Comparison of ENCODE assay signal across 33 cellular contexts in the genomic region with DNA sequence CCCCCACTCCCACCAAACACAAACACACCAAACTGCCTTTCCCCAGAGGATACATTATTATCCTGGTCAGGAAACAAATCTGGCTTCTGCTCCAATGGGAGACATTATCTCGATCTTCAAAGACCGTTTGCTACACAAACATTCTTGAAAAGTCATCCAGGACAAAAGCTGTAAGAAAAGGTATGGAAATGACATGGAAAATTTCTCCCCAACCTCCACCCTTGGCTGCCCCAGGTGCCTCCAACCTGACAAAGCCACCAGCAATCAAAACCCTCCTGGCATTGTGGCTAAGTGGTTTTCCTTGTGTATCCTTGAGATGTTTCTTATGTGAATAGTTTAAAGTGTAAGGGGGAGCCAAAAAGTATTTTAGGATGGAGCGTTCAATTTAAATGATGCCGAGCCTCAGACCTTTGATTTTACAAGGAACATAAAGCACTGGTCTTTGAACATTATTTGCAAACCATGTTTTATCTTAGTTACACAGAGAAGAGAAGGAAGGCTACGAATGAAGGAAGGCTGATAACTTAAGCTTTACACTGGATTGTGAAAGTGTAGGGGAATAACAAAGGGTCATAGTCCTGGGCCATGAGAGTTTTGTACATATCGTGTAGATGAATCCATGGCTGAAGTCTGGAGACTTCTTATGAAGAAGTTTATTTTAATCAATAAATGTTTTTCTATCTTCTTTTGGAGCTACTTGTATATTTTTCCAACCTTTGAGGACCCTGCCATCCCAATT.
"Had no signal": no experiment of that assay in that cellular context is flagged by ENCODE, and none has a peak within 500 bp of the region (broad histone marks: within the 10 kb centered on the region; RNA-seq: fewer than 3 reads in every experiment).

No MANE protein-coding gene starts in this region.

- H3K4me3 ChIP-seq: MG63, PC-9, SJCRH30, SK-N-MC had no signal

- H3K4me2 ChIP-seq: PC-9 had no signal

- H2AFZ ChIP-seq: PC-9 had no signal

- H3K9me3 ChIP-seq: MG63 had no signal

- FAIRE-seq: RCC 7860 had no signal

- DNase-seq: Kasumi-1, KG1, MG63, NCI-H1048, NCI-H1092 treated with DMSO at 0.1 percent for 48 hours, NCI-H1105 treated with DMSO at 0.1 percent for 48 hours, NCI-H1417, NCI-H1436, NCI-H146, NCI-H1694, NCI-H187, NCI-H1930, NCI-H2029 treated with DMSO at 0.1 percent for 48 hours, NCI-H2081 treated with DMSO at 0.1 percent for 48 hours, NCI-H2107, NCI-H2171, NCI-H226, NCI-H446 treated with DMSO at 0.1 percent for 48 hours, NCI-H510A, NCI-H524, NCI-H526, NCI-H69, NCI-H748 treated with DMSO at 0.1 percent for 48 hours, NCI-H82, PC-9, SHP77, SIG-M5, SJCRH30 had no signal

- H3K4me1 ChIP-seq: SJCRH30 had no signal

- H3K36me3 ChIP-seq: MG63, SJCRH30 had no signal

- H3K27ac ChIP-seq: PC-9, RWPE1, SJCRH30, SK-N-MC had no signal

- ATAC-seq: Right ventricle myocardium inferior, SK-N-SH treated with all-trans-retinoic acid at 6 μM for 48 hours had no signal
